ENCODE assay signal across 8 cellular contexts in the genomic region with DNA sequence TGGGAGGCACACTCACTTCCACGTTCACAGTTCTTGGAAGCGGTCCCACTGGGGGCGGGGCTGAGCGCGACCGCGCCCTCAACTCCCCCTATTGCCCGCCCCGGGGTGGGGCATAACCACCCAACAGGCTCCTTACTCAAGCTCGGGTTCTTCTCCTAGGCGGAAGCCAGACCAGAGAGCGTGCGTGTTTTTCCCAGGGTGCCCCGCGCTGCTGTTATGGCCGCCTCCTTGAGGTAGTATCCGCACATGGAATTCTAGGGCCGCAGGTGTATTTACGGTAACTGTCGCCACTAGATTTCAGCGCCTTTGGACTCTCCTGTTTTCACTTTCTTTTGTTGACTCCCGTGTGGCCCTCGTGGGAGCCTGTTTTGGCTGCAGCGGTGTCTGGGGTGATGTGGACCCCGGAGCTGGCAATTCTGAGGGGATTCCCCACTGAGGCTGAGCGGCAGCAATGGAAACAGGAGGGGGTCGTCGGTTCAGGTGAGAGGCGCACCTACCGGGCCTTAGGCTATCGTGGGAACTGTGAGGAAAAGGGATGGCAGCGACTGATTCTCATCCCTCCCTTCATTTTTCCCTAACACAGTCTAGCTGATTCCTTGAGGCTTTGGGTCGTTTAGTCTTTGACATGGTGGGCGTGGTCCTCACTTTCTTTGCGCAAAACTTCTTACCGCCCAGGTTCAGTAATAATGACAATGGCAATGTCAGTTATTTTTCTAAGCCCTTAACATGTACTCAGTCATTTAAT. TPM values are rescaled to one million over a fixed set of nuclear protein-coding genes. Genes with fewer than 3 reads are reported as not detected.
DNase-seq lines count a peak whose midpoint lies in the region; ATAC-seq, FAIRE-seq and TF ChIP-seq lines count a peak whose summit lies in the region.

Gene TTC27 (plus strand): TSS at position 150 of the 745 bp plus-strand sequence. CDS start 243 bp downstream, at position 393.

- TF ChIP-seq CTCF in AG09319 (IDR thresholded peaks at IDR 0.05; ENCODE audit: low read depth, low read length) (no peak), keratinocyte (optimal IDR thresholded peaks at IDR 0.05 in 1 of 3, IDR thresholded peaks at IDR 0.05 in 1 of 3, conservative IDR thresholded peaks at IDR 0.05 in 1 of 3; ENCODE audit: extremely low read depth in 1 of 3, insufficient read depth in 2 of 3, low read length in 3 of 3) (no peak)

- H3K9me3 ChIP-seq in keratinocyte (ENCODE audit: control insufficient read depth, low read depth, low read length), result no peaks in the 10 kb centered on the region

- no peaks in the 10 kb centered on the region for H4K20me1 ChIP-seq in keratinocyte (ENCODE audit: control insufficient read depth, extremely low read depth, insufficient read depth, low read length)

- H3K27ac ChIP-seq in keratinocyte (ENCODE audit: control insufficient read depth, insufficient read depth, low read length), result peak within 1 kb of the TSS; percentile 88

- dilution Hi-C loops in keratinocyte (cut with MboI; ENCODE audit: extremely low pct_ligation_motif_present, low sequenced_read_pairs), result no loop called here

- no peaks in the 10 kb centered on the region for H3K9me1 ChIP-seq in keratinocyte (ENCODE audit: control insufficient read depth, extremely low read depth, insufficient read depth, low read length)

- peak within 1 kb of the TSS; percentile 60 to 96 (median 84) for H3K4me3 ChIP-seq in keratinocyte (ENCODE audit: control insufficient read depth in 2 of 3, extremely low read depth in 1 of 3, insufficient read depth in 2 of 3, low read depth in 1 of 3, low read length in 3 of 3)

- peaks cover 0 to 3% of the 10 kb centered on the region in 2 experiments for H3K36me3 ChIP-seq in keratinocyte (ENCODE audit: control insufficient read depth in 2 of 2, extremely low read depth in 1 of 2, insufficient read depth in 2 of 2, low read length in 2 of 2)

- peak within 1 kb of the TSS; percentile 99 for H2AFZ ChIP-seq in keratinocyte (ENCODE audit: control insufficient read depth, low read length)

- H3K27me3 ChIP-seq in keratinocyte (ENCODE audit: control insufficient read depth, extremely low read depth, insufficient read depth, low read length), result no peaks in the 10 kb centered on the region

- DNase-seq in AG09319 (ENCODE audit: extremely low read depth, low read depth) (peak; percentile 85), NCI-H446 treated with DMSO at 0.1 percent for 48 hours (lab: John Stamatoyannopoulos, UW) (peak; percentile 79), cerebellum (ENCODE audit: low spot score) (peak; percentile 97), keratinocyte (ENCODE audit: low read depth, low spot score) (peak; percentile 86)
- peak; percentile 96 for DNase-seq in stimulated activated CD4-positive, alpha-beta T cell treated with anti-CD3 and anti-CD28 coated beads, Interleukin-15, amount 100 ng/mL, for 24 hours

- peak; percentile 100 for ATAC-seq in GM19035 (IDR thresholded peaks at IDR 0.05; ENCODE audit: unreplicated experiment)
- ATAC-seq in HG03354 (IDR thresholded peaks at IDR 0.05; ENCODE audit: poor library complexity, severe bottlenecking, unreplicated experiment), result peak; percentile 100
- peak; percentile 99 for ATAC-seq in activated CD4-positive, CD25-positive, alpha-beta regulatory T cell treated with anti-CD3 and anti-CD28 coated beads, Interleukin-2, amount 50 U/mL, for 24 hours

- H3K79me2 ChIP-seq in keratinocyte (ENCODE audit: control insufficient read depth, insufficient read depth, low read length), result peaks cover 14% of the 10 kb centered on the region

- peaks cover 8% of the 10 kb centered on the region for H3K4me1 ChIP-seq in keratinocyte (ENCODE audit: control insufficient read depth, extremely low read depth, insufficient read depth, low read length)

- H3K9ac ChIP-seq in keratinocyte (ENCODE audit: control insufficient read depth, extremely low read depth, insufficient read depth, low read length), result peak within 1 kb of the TSS; percentile 93

- peak within 1 kb of the TSS; percentile 99 for H3K4me2 ChIP-seq in keratinocyte (ENCODE audit: control insufficient read depth, extremely low read depth, insufficient read depth, low read depth, low read length)

- peak; percentile 83 for FAIRE-seq in keratinocyte (lab: Jason Lieb, UNC)

RNA-seq across cellular contexts. Expression of gene TTC27, which starts in this region (rescaled TPM):
- total RNA-seq in cerebellum, result 19.3 TPM
- polyA plus RNA-seq in keratinocyte, result 15.9 to 28.7 TPM (median 16.9 TPM) in 3 replicates
- 32.8 TPM for polyA plus RNA-seq in keratinocyte (2011; ENCODE audit: low read depth)
- 11.5 and 18.5 TPM in 2 replicates for polyA plus RNA-seq in keratinocyte (2011; cell fraction: cytosol; rRNA removed)
- polyA plus RNA-seq in keratinocyte (2011; cell fraction: nucleus; rRNA removed), result 17.6 and 22.0 TPM in 2 replicates
- polyA plus RNA-seq in keratinocyte (2012; ENCODE audit: low replicate concordance), result 10.1 and 13.6 TPM in 2 replicates
- 20.9 to 26.6 TPM (median 23.3 TPM) in 3 replicates for polyA minus RNA-seq in keratinocyte
- polyA minus RNA-seq in keratinocyte (2011; cell fraction: cytosol; rRNA and poly(A)+ RNA removed), result 8.8 TPM
- 16.0 and 28.5 TPM in 2 replicates for polyA minus RNA-seq in keratinocyte (2011; cell fraction: nucleus; rRNA and poly(A)+ RNA removed)

Comparison
In these comparisons a context has a peak if more than half of its experiments do, and no peak if none do; other contexts are left out.
1. Peak in every context shown above with its lines: DNase-seq, ATAC-seq, H3K4me3 ChIP-seq and H3K27ac ChIP-seq.